ENCODE assay signal across 8 cellular contexts in genomic region chr5:91101777-91102379, GRCh38.
A peak's percentile ranks its signal among the peaks of the same experiment; 100 is the strongest.
DNase-seq lines count a peak whose midpoint lies in the region; ATAC-seq and TF ChIP-seq lines count a peak whose summit lies in the region.

No MANE protein-coding gene starts in this region.

- no peak overlapping the region for H3K4ac ChIP-seq in mesenchymal stem cell (ENCODE audit: low read depth in 1 of 2, low read length in 2 of 2)

- no peak overlapping the region for H2AFZ ChIP-seq in mesenchymal stem cell (ENCODE audit: low read depth, low read length)

- no peak overlapping the region for H2BK15ac ChIP-seq in mesenchymal stem cell (ENCODE audit: low read depth, poor library complexity, severe bottlenecking)

- ATAC-seq in GM19324 (IDR thresholded peaks at IDR 0.05; ENCODE audit: low FRiP score, unreplicated experiment) (peak; percentile 97), HG03280 (IDR thresholded peaks at IDR 0.05; ENCODE audit: unreplicated experiment) (peak; percentile 96)

- no peak overlapping the region for H3K23ac ChIP-seq in mesenchymal stem cell (ENCODE audit: low read length in 2 of 2)

- H3K36me3 ChIP-seq in endodermal cell (ENCODE audit: control insufficient read depth, insufficient read depth, low read length) = peaks cover 8% of the 10 kb centered on the region
- no peaks in the 10 kb centered on the region for H3K36me3 ChIP-seq in mesenchymal stem cell (ENCODE audit: control insufficient read depth in 1 of 2, insufficient read depth in 2 of 2, low read depth in 1 of 2, low read length in 2 of 2)

- no peak overlapping the region for H3K14ac ChIP-seq in mesenchymal stem cell (ENCODE audit: low read length in 2 of 2)

- H3K4me1 ChIP-seq in endodermal cell (ENCODE audit: control insufficient read depth, insufficient read depth, low read length) (no peaks in the 10 kb centered on the region), mesenchymal stem cell (ENCODE audit: control insufficient read depth, insufficient read depth, low read depth, low read length) (no peaks in the 10 kb centered on the region)

- no peak overlapping the region for H3K9ac ChIP-seq in endodermal cell (ENCODE audit: extremely low read depth, low read length, poor library complexity, severe bottlenecking)
- H3K9ac ChIP-seq in mesenchymal stem cell (ENCODE audit: low read length) = peak overlapping the region; percentile 65

- no peaks in the 10 kb centered on the region for H3K27me3 Mint-ChIP-seq in endodermal cell (ENCODE audit: insufficient read depth)

- H2BK5ac ChIP-seq in mesenchymal stem cell (ENCODE audit: low read depth, low read length, poor library complexity, severe bottlenecking) = no peak overlapping the region

- no peak overlapping the region for H3K4me3 Mint-ChIP-seq in endodermal cell

- DNase-seq in COLO668 (lab: John Stamatoyannopoulos, UW; ENCODE audit: unreplicated experiment) (peak; percentile 33), NCI-H510A treated with DMSO at 0.1 percent for 48 hours (lab: John Stamatoyannopoulos, UW) (peak; percentile 5), endodermal cell (peak; percentile 84), mesenchymal stem cell (peak; percentile 83)
- DNase-seq in activated CD4-positive, alpha-beta T cell treated with anti-CD3 and anti-CD28 coated beads, Interleukin-2, amount 50 U/mL, for 24 hours (ENCODE audit: low read depth in 1 of 2, low spot score in 1 of 2) = peak; percentile 3 to 27
- peak; percentile 66 for DNase-seq in stimulated activated CD8-positive, alpha-beta memory T cell treated with anti-CD3 and anti-CD28 coated beads, Interleukin-4, amount 100 ng/mL, for 48 hours

- H3K4me1 Mint-ChIP-seq in endodermal cell = peaks cover 4% of the 10 kb centered on the region

- peaks cover 11% of the 10 kb centered on the region for H3K9me3 Mint-ChIP-seq in endodermal cell

- no peaks in the 10 kb centered on the region for H3K79me1 ChIP-seq in mesenchymal stem cell (replicated peaks; ENCODE audit: low read length, poor library complexity, severe bottlenecking)

- no peak overlapping the region for H3K27ac ChIP-seq in endodermal cell (ENCODE audit: low read depth, low read length)
- no peak overlapping the region for H3K27ac ChIP-seq in mesenchymal stem cell (ENCODE audit: low read length, poor library complexity, severe bottlenecking)

- H3K27me3 ChIP-seq in endodermal cell (ENCODE audit: control insufficient read depth, insufficient read depth, low read length, poor library complexity, severe bottlenecking) = no peaks in the 10 kb centered on the region
- no peaks in the 10 kb centered on the region for H3K27me3 ChIP-seq in mesenchymal stem cell (ENCODE audit: control insufficient read depth in 1 of 2, insufficient read depth in 1 of 2, low read length in 2 of 2)

- H2BK120ac ChIP-seq in mesenchymal stem cell (ENCODE audit: low read depth, low read length) = no peak overlapping the region

- H4K91ac ChIP-seq in mesenchymal stem cell (ENCODE audit: low read length) = no peak overlapping the region

- no peak overlapping the region for H3K27ac Mint-ChIP-seq in endodermal cell

- no peak overlapping the region for H3K4me3 ChIP-seq in endodermal cell (ENCODE audit: low read length)
- H3K4me3 ChIP-seq in mesenchymal stem cell (ENCODE audit: insufficient read depth in 1 of 2, low read depth in 1 of 2, low read length in 2 of 2) = no peak overlapping the region

- H4K8ac ChIP-seq in mesenchymal stem cell (ENCODE audit: low read length) = no peak overlapping the region

- H3K4me2 ChIP-seq in mesenchymal stem cell (ENCODE audit: low read length, poor library complexity, severe bottlenecking) = no peak overlapping the region

- H3K36me3 Mint-ChIP-seq in endodermal cell (ENCODE audit: low read depth) = peaks cover 31% of the 10 kb centered on the region

- H3K18ac ChIP-seq in mesenchymal stem cell (ENCODE audit: low read depth in 1 of 2, low read length in 2 of 2) = no peak overlapping the region

- no peak overlapping the region for H2BK12ac ChIP-seq in mesenchymal stem cell (ENCODE audit: low read length in 2 of 2)

- H2AK5ac ChIP-seq in mesenchymal stem cell (ENCODE audit: low read length, severe bottlenecking) = no peak overlapping the region

- peaks cover 12% of the 10 kb centered on the region for H3K9me3 ChIP-seq in endodermal cell (ENCODE audit: control insufficient read depth, low read length)
- no peaks in the 10 kb centered on the region for H3K9me3 ChIP-seq in mesenchymal stem cell (ENCODE audit: control insufficient read depth, low read length)

- WGBS in endodermal cell (ENCODE audit: insufficient coverage in 1 of 2, insufficient read length in 1 of 2), 2 experiments = 81 to 87% methylated on average over 6 to 7 of the region's 7 CpGs
- WGBS in mesenchymal stem cell = 64% methylated on average over 3 of the region's 7 CpGs

- peak; percentile 81 for TF ChIP-seq CTCF in endodermal cell (conservative IDR thresholded peaks at IDR 0.05)

Comparison
In these comparisons a context has a peak if more than half of its experiments do, and no peak if none do; other contexts are left out.
1. DNase-seq: peak in every context shown above with its lines; median percentile 84 in endodermal cell; 83 in mesenchymal stem cell; 66 in stimulated activated CD8-positive, alpha-beta memory T cell treated with anti-CD3 and anti-CD28 coated beads, Interleukin-4, amount 100 ng/mL, for 48 hours; 33 in COLO668; 15 in activated CD4-positive, alpha-beta T cell treated with anti-CD3 and anti-CD28 coated beads, Interleukin-2, amount 50 U/mL, for 24 hours; 5 in NCI-H510A treated with DMSO at 0.1 percent for 48 hours.